ENCODE assay signal across 8 cellular contexts in the genomic region with DNA sequence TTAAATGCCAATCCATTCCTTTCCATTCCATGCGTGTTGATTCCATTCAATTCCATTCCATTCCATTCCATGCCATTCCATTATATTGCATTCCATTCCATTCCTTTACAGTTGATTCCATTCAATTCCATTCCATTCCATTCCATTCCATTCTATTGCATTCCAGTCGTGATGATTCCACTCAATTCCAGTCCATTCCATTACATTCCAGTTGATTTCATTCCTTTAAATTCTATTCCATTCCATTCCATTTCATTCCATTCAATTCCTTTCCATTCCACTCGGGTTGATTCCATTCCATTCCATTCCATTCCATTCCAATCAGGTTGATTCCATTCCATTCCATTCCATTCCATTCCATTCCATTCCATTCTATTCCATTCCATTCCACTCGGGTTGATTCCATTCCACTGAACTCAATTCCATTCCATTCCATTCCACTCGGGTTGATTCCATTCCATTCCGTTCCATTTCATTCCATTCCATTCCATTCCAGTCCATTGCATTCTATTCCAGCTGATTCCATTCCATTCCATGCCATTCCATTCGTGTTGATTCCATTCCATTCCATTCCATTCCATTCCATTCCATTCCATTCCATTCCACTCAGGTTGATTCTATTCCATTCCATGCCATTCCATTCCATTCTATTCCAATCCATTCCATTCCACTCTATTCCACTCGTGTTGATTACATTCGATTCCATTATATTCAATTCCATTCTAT.
A peak's percentile ranks its signal among the peaks of the same experiment; 100 is the strongest.
DNase-seq lines count a peak whose midpoint lies in the region; ATAC-seq and TF ChIP-seq lines count a peak whose summit lies in the region.
"Not testable (repeated sequence)": the region's sequence is repeated elsewhere in the genome, so short reads cannot be mapped to it uniquely, and the experiment has no call there.

No MANE protein-coding gene starts in this region.

- not testable (repeated sequence) for H3K4me1 ChIP-seq in IMR-90 (ENCODE audit: control insufficient read depth, insufficient read depth, low read length); aorta (ENCODE audit: control insufficient read depth in 1 of 2, insufficient read depth in 2 of 2, low read length in 2 of 2)

- POLR2A ChIA-PET in IMR-90 (lab: Charles Lee; ENCODE audit: unreplicated experiment) = not testable (repeated sequence)

- not testable (repeated sequence) for H3K4me1 Mint-ChIP-seq in endothelial cell (ENCODE audit: unreplicated experiment)

- H3K4me3 Mint-ChIP-seq in endothelial cell (ENCODE audit: unreplicated experiment) = peak overlapping the region; percentile 0

- not testable (repeated sequence) for H3K23ac ChIP-seq in IMR-90 (ENCODE audit: low read depth, low read length)

- not testable (repeated sequence) for H4K5ac ChIP-seq in IMR-90 (ENCODE audit: low read depth, low read length)

- dilution Hi-C loops in IMR-90 (cut with HindIII; ENCODE audit: low sequenced_read_pairs, unreplicated experiment) = not testable (repeated sequence)

- not testable (repeated sequence) for H3K79me1 ChIP-seq in IMR-90 (ENCODE audit: low read depth in 1 of 2, low read length in 2 of 2)

- not testable (repeated sequence) for TF ChIP-seq POLR2A in IMR-90 (IDR thresholded peaks at IDR 0.05; ENCODE audit: low read depth, low read length)

- H2BK120ac ChIP-seq in IMR-90 (ENCODE audit: low read depth, low read length) = not testable (repeated sequence)

- H3K14ac ChIP-seq in IMR-90 (replicated peaks; ENCODE audit: low read depth, low read length) = not testable (repeated sequence)

- peaks cover 16% of the 10 kb centered on the region for H3K27me3 Mint-ChIP-seq in endothelial cell (ENCODE audit: unreplicated experiment)

- H2BK20ac ChIP-seq in IMR-90 (ENCODE audit: low read depth, low read length) = not testable (repeated sequence)

- H2BK15ac ChIP-seq in IMR-90 (ENCODE audit: low read depth, low read length) = not testable (repeated sequence)

- not testable (repeated sequence) for TF ChIP-seq CTCF in IMR-90 (conservative IDR thresholded peaks at IDR 0.05; ENCODE audit: low read depth, low read length); endothelial cell (IDR thresholded peaks at IDR 0.05; ENCODE audit: unreplicated experiment); omental fat pad (IDR thresholded peaks at IDR 0.05)

- not testable (repeated sequence) for H3K27ac ChIP-seq in IMR-90 (ENCODE audit: insufficient read depth, low read length); aorta (ENCODE audit: low read depth in 1 of 2, low read length in 2 of 2)

- H3K18ac ChIP-seq in IMR-90 (ENCODE audit: low read depth, low read length) = not testable (repeated sequence)

- H3K9me1 ChIP-seq in IMR-90 (ENCODE audit: insufficient read depth, low read length) = not testable (repeated sequence)

- H3K27ac Mint-ChIP-seq in endothelial cell (ENCODE audit: unreplicated experiment) = not testable (repeated sequence)

- intact Hi-C loops in IMR-90 (cut with micrococcal nuclease); aorta (cut with DNase I): not testable (repeated sequence)

- BruUV-seq in IMR-90 (replicated peaks; lab: Mats Ljungman, UMichigan) = not testable (repeated sequence)

- CTCF ChIA-PET in IMR-90 (lab: Yijun Ruan, JAX) = not testable (repeated sequence)

- peaks cover 15% of the 10 kb centered on the region for H3K36me3 Mint-ChIP-seq in endothelial cell (ENCODE audit: low read depth, unreplicated experiment)

- WGBS in IMR-90 (ENCODE audit: extremely low coverage in 2 of 2, insufficient read length in 1 of 2), 2 experiments = 29 to 100% methylated on average over 2 to 9 of the region's 9 CpGs
- WGBS in aorta, 2 donors = 55% methylated on average over 9 of the region's 9 CpGs

- H3K4me3 ChIP-seq in IMR-90 (ENCODE audit: insufficient read depth, low read depth, low read length); aorta (ENCODE audit: low read length in 2 of 2): not testable (repeated sequence)

- not testable (repeated sequence) for H3K4ac ChIP-seq in IMR-90 (ENCODE audit: low read depth, low read length)

- H2AK9ac ChIP-seq in IMR-90 (replicated peaks; ENCODE audit: low read depth, low read length, poor library complexity) = not testable (repeated sequence)

- H3K56ac ChIP-seq in IMR-90 (ENCODE audit: extremely low read depth, insufficient read depth, low read length) = not testable (repeated sequence)

- H3K27me3 ChIP-seq in IMR-90 (ENCODE audit: control insufficient read depth, insufficient read depth, low read length); aorta (ENCODE audit: control insufficient read depth in 1 of 2, insufficient read depth in 2 of 2, low read length in 1 of 2): not testable (repeated sequence)

- not testable (repeated sequence) for H4K20me1 ChIP-seq in IMR-90 (ENCODE audit: insufficient read depth, low read length)

- H2BK5ac ChIP-seq in IMR-90 (ENCODE audit: low read depth, low read length, poor library complexity, severe bottlenecking) = not testable (repeated sequence)

- H4K91ac ChIP-seq in IMR-90 (ENCODE audit: insufficient read depth, low read depth, low read length) = not testable (repeated sequence)

- H2AFZ ChIP-seq in IMR-90 (replicated peaks; ENCODE audit: low read length, poor library complexity) = not testable (repeated sequence)

- H3K9me3 Mint-ChIP-seq in endothelial cell (ENCODE audit: unreplicated experiment) = peaks cover 39% of the 10 kb centered on the region

- H3K9ac ChIP-seq in IMR-90 (ENCODE audit: low read depth, low read length) = not testable (repeated sequence)

- not testable (repeated sequence) for H3K4me2 ChIP-seq in IMR-90 (ENCODE audit: low read depth, low read length)

- not testable (repeated sequence) for H2AK5ac ChIP-seq in IMR-90 (ENCODE audit: low read depth, low read length)

- H3K9me3 ChIP-seq in IMR-90 (ENCODE audit: control insufficient read depth, insufficient read depth, low read length) = peaks cover 38% of the 10 kb centered on the region
- peaks cover 14% of the 10 kb centered on the region for H3K9me3 ChIP-seq in aorta (ENCODE audit: control insufficient read depth, low read length)

- ATAC-seq in GM18907 (IDR thresholded peaks at IDR 0.05; ENCODE audit: unreplicated experiment) = peak; percentile 35
- ATAC-seq in GM21723 (IDR thresholded peaks at IDR 0.05; ENCODE audit: unreplicated experiment) = peak; percentile 37
- ATAC-seq in HG03175 (IDR thresholded peaks at IDR 0.05; ENCODE audit: unreplicated experiment) = peak; percentile 30
- not testable (repeated sequence) for ATAC-seq in IMR-90 (ENCODE audit: low read depth)
- ATAC-seq in omental fat pad (ENCODE audit: low FRiP score) = peak; percentile 73
- ATAC-seq in aorta (ENCODE audit: low FRiP score) = peak; percentile 79

- DNase-seq in IMR-90 = peak; percentile 52
- not testable (repeated sequence) for DNase-seq in endothelial cell (ENCODE audit: low spot score); omental fat pad (ENCODE audit: low spot score); aorta
- peak; percentile 9 for DNase-seq in iris pigment epithelial cell (ENCODE audit: low read depth)

- not testable (repeated sequence) for H4K8ac ChIP-seq in IMR-90 (ENCODE audit: low read depth in 2 of 2, low read length in 2 of 2)

- not testable (repeated sequence) for H3K36me3 ChIP-seq in IMR-90 (ENCODE audit: control insufficient read depth, insufficient read depth, low read length); aorta (ENCODE audit: control insufficient read depth in 1 of 2, insufficient read depth in 2 of 2, low read length in 1 of 2)

- in situ Hi-C loops in IMR-90 (cut with MboI; ENCODE audit: low sequenced_read_pairs) = not testable (repeated sequence)

- TF ChIP-seq RAD21 in IMR-90 (IDR thresholded peaks at IDR 0.05; ENCODE audit: low read length) = not testable (repeated sequence)
